In the genomic region with DNA sequence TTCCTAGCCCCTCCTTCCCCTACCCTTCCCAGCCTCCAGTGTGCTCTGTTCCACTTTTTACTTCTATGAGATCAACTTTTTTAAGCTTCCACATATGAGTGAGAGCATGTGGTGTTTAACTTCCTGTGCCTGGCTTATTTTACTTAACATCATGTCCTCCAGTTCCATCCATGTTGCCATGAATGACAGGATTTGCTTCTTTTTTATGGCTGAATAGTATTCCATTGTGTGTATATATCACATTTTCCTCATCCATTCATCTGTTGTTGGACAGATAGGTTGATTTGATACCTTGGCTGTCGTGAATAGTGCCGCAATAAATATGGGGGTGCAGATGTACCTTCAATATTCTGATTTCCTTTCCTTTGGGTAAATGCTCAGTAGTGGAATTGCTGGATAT, we compare ENCODE assay signal across 14 cellular contexts.
"Had no signal": no experiment of that assay in that cellular context is flagged by ENCODE, and none has a peak within 500 bp of the region (broad histone marks: within the 10 kb centered on the region; RNA-seq: fewer than 3 reads in every experiment).

No MANE protein-coding gene starts in this region.

- ATAC-seq: right cardiac atrium; stimulated activated effector memory CD8-positive, alpha-beta T cell treated with anti-CD3 and anti-CD28 coated beads, Interleukin-12 subunit alpha, Interleukin-12 subunit beta, amount 100 ng/mL, for 72 hours had no signal

- H3K36me3 ChIP-seq: esophagus squamous epithelium, tibial artery had no signal

- H3K4me3 ChIP-seq: esophagus squamous epithelium, lung, smooth muscle cell, tibial artery had no signal

- H3K27ac ChIP-seq: esophagus squamous epithelium, tibial artery had no signal

- H3K27ac Mint-ChIP-seq: stimulated activated effector memory CD8-positive, alpha-beta T cell treated with anti-CD3 and anti-CD28 coated beads, Interleukin-12 subunit alpha, Interleukin-12 subunit beta, amount 100 ng/mL, for 72 hours had no signal

- H3K4me3 Mint-ChIP-seq: immature natural killer cell; stimulated activated effector memory CD8-positive, alpha-beta T cell treated with anti-CD3 and anti-CD28 coated beads, Interleukin-12 subunit alpha, Interleukin-12 subunit beta, amount 100 ng/mL, for 72 hours had no signal

- H3K9me3 ChIP-seq: esophagus squamous epithelium, tibial artery had no signal

- H3K36me3 Mint-ChIP-seq: immature natural killer cell; naive B cell; stimulated activated effector memory CD8-positive, alpha-beta T cell treated with anti-CD3 and anti-CD28 coated beads, Interleukin-12 subunit alpha, Interleukin-12 subunit beta, amount 100 ng/mL, for 72 hours had no signal

- H3K27me3 ChIP-seq: esophagus squamous epithelium, tibial artery had no signal

- DNase-seq: activated CD4-positive, alpha-beta T cell treated with anti-CD3 and anti-CD28 coated beads, Interleukin-2, amount 50 U/mL, for 4 hours; activated naive CD4-positive, alpha-beta T cell; aorta; esophagus squamous epithelium; foreskin fibroblast; glutamatergic neuron; immature natural killer cell; naive B cell; T1000 had no signal

- H3K9me3 Mint-ChIP-seq: immature natural killer cell; naive B cell; stimulated activated effector memory CD8-positive, alpha-beta T cell treated with anti-CD3 and anti-CD28 coated beads, Interleukin-12 subunit alpha, Interleukin-12 subunit beta, amount 100 ng/mL, for 72 hours had no signal

- H3K27me3 Mint-ChIP-seq: naive B cell had no signal

- H3K4me2 ChIP-seq: smooth muscle cell had no signal
